In genomic region chr11:15988693-15989231, GRCh38 we compare ENCODE assay signal across 11 cellular contexts.
DNase-seq lines count a peak whose midpoint lies in the region; ATAC-seq, FAIRE-seq and TF ChIP-seq lines count a peak whose summit lies in the region.
"Had no signal": no experiment of that assay in that cellular context is flagged by ENCODE, and none has a peak within 500 bp of the region (broad histone marks: within the 10 kb centered on the region; RNA-seq: fewer than 3 reads in every experiment).

No MANE protein-coding gene starts in this region.

- H3K4me1 Mint-ChIP-seq in neural progenitor cell (peaks cover 9% of the 10 kb centered on the region), Caco-2 (ENCODE audit: low read depth, unreplicated experiment) (no peaks in the 10 kb centered on the region)

- H3K9ac ChIP-seq in neural progenitor cell: no peak overlapping the region

- TF ChIP-seq CTCF in GM12873 (IDR thresholded peaks at IDR 0.05; ENCODE audit: insufficient read depth, low read depth, low read length, missing control alignments): peak; percentile 33
- TF ChIP-seq CTCF in PC-9 (conservative IDR thresholded peaks at IDR 0.05): 0 out of 2 replicates have a peak, but pooled peaks have one; percentile 25
- peak; percentile 29 for TF ChIP-seq CTCF in foreskin keratinocyte (conservative IDR thresholded peaks at IDR 0.05)
- peak; percentile 72 for TF ChIP-seq CTCF in neural progenitor cell (IDR thresholded peaks at IDR 0.05)
- peak in 1 of 2 experiments; percentile 3 for TF ChIP-seq CTCF in Caco-2 (IDR thresholded peaks at IDR 0.05; ENCODE audit: insufficient read depth in 1 of 2, low read depth in 1 of 2, low read length in 1 of 2, severe bottlenecking in 1 of 2, unreplicated experiment in 1 of 2)

- H2AFZ ChIP-seq in PC-9 (no peak overlapping the region), neural progenitor cell (replicated peaks) (peak overlapping the region; percentile 66)

- H3K27me3 ChIP-seq in PC-9 (ENCODE audit: insufficient read depth, low read depth) (no peaks in the 10 kb centered on the region), foreskin keratinocyte (no peaks in the 10 kb centered on the region), neural progenitor cell (peaks cover 37% of the 10 kb centered on the region), Caco-2 (replicated peaks; ENCODE audit: control insufficient read depth, insufficient read depth, low read length) (no peaks in the 10 kb centered on the region)

- POLR2A ChIA-PET in PC-9 (lab: Charles Lee; ENCODE audit: unreplicated experiment) (no interaction called here), Caco-2 (lab: Charles Lee) (no interaction called here)

- no peaks in the 10 kb centered on the region for H3K4me1 ChIP-seq in PC-9 (replicated peaks; ENCODE audit: insufficient read depth)
- no peaks in the 10 kb centered on the region for H3K4me1 ChIP-seq in foreskin keratinocyte
- H3K4me1 ChIP-seq in neural progenitor cell: peaks cover 14% of the 10 kb centered on the region
- H3K4me1 ChIP-seq in Caco-2: no peaks in the 10 kb centered on the region

- no peaks in the 10 kb centered on the region for H3F3A ChIP-seq in PC-9 (ENCODE audit: insufficient read depth, low read depth)
- H3F3A ChIP-seq in neural progenitor cell (ENCODE audit: low read depth): no peaks in the 10 kb centered on the region

- H3K27ac ChIP-seq in PC-9: no peak overlapping the region
- H3K27ac ChIP-seq in foreskin keratinocyte: no peak overlapping the region
- no peak overlapping the region for H3K27ac ChIP-seq in neural progenitor cell

- no peak overlapping the region for H3K4me3 Mint-ChIP-seq in neural progenitor cell
- no peak overlapping the region for H3K4me3 Mint-ChIP-seq in Caco-2 (ENCODE audit: unreplicated experiment)

- no peaks in the 10 kb centered on the region for H3K9me3 ChIP-seq in PC-9 (ENCODE audit: insufficient read depth, low read depth)
- no peaks in the 10 kb centered on the region for H3K9me3 ChIP-seq in neural progenitor cell (ENCODE audit: low read depth)
- no peaks in the 10 kb centered on the region for H3K9me3 ChIP-seq in Caco-2

- H3K36me3 Mint-ChIP-seq in neural progenitor cell: peaks cover 12% of the 10 kb centered on the region
- no peaks in the 10 kb centered on the region for H3K36me3 Mint-ChIP-seq in Caco-2 (ENCODE audit: insufficient read depth, unreplicated experiment)

- DNase-seq in PC-9: no peak
- no peak for DNase-seq in foreskin keratinocyte
- DNase-seq in neural progenitor cell (ENCODE audit: low spot score): peak; percentile 74
- DNase-seq in urothelium cell line (ENCODE audit: low spot score): no peak
- DNase-seq in HCEC 1CT: no peak
- DNase-seq in Caco-2: no peak
- DNase-seq: activated T-cell treated with anti-CD3 and anti-CD28 coated beads, Interleukin-2, amount 50 U/mL, for 48 hours; NCI-H1436; stimulated activated CD4-positive, alpha-beta T cell treated with anti-CD3 and anti-CD28 coated beads, Interleukin-2, amount 100 ng/mL, for 24 hours had no signal

- no peaks in the 10 kb centered on the region for H3K9me2 ChIP-seq in PC-9 (ENCODE audit: insufficient read depth)

- no peaks in the 10 kb centered on the region for H3K27me3 Mint-ChIP-seq in neural progenitor cell (ENCODE audit: insufficient read depth, low read depth)
- H3K27me3 Mint-ChIP-seq in Caco-2 (ENCODE audit: insufficient read depth, unreplicated experiment): no peaks in the 10 kb centered on the region

- H3K9me3 Mint-ChIP-seq in neural progenitor cell (no peaks in the 10 kb centered on the region), Caco-2 (ENCODE audit: unreplicated experiment) (no peaks in the 10 kb centered on the region)

- no peak overlapping the region for H3K4me3 ChIP-seq in PC-9
- peak overlapping the region; percentile 11 for H3K4me3 ChIP-seq in neural progenitor cell
- no peak overlapping the region for H3K4me3 ChIP-seq in Caco-2 (ENCODE audit: low read depth, low read length)

- CTCF ChIA-PET in PC-9 (lab: Charles Lee) (no interaction called here), Caco-2 (lab: Charles Lee) (interaction anchor here (0.5 kb wide), 1 partner anchor 71 kb away, joined by 3 read pairs; no protein-coding TSS in a partner anchor)

- BruUV-seq in PC-9 (replicated peaks; lab: Mats Ljungman, UMichigan) (no TSS peak), Caco-2 (replicated peaks; lab: Mats Ljungman, UMichigan) (no TSS peak)

- ATAC-seq in foreskin keratinocyte (peak; percentile 46), HG02870 (IDR thresholded peaks at IDR 0.05; ENCODE audit: unreplicated experiment) (no peak)

- H3K79me2 ChIP-seq in PC-9 (ENCODE audit: low read depth) (no peaks in the 10 kb centered on the region), neural progenitor cell (ENCODE audit: low read depth) (no peaks in the 10 kb centered on the region)

- H4K20me1 ChIP-seq in PC-9 (ENCODE audit: insufficient read depth): no peaks in the 10 kb centered on the region
- H4K20me1 ChIP-seq in neural progenitor cell (ENCODE audit: low read depth): no peaks in the 10 kb centered on the region

- H3K36me3 ChIP-seq in PC-9 (ENCODE audit: low read depth): no peaks in the 10 kb centered on the region
- H3K36me3 ChIP-seq in neural progenitor cell: no peaks in the 10 kb centered on the region
- H3K36me3 ChIP-seq in Caco-2 (ENCODE audit: control insufficient read depth, insufficient read depth, low read length): no peaks in the 10 kb centered on the region

- H3K27ac Mint-ChIP-seq in neural progenitor cell: no peak overlapping the region
- no peak overlapping the region for H3K27ac Mint-ChIP-seq in Caco-2 (ENCODE audit: unreplicated experiment)

- no peak overlapping the region for H3K4me2 ChIP-seq in PC-9
- peak overlapping the region; percentile 53 for H3K4me2 ChIP-seq in neural progenitor cell

- intact Hi-C loops in PC-9 (cut with micrococcal nuclease; ENCODE audit: unreplicated experiment): no loop called here
- intact Hi-C loops in Caco-2 (cut with micrococcal nuclease; ENCODE audit: unreplicated experiment): loop anchor here (10.0 kb wide), 1 partner anchor 134 kb away; no protein-coding TSS in a partner anchor

- FAIRE-seq in urothelium cell line (lab: Jason Lieb, UNC): no peak
